13 cellular contexts compared by ENCODE assay signal in the genomic region with DNA sequence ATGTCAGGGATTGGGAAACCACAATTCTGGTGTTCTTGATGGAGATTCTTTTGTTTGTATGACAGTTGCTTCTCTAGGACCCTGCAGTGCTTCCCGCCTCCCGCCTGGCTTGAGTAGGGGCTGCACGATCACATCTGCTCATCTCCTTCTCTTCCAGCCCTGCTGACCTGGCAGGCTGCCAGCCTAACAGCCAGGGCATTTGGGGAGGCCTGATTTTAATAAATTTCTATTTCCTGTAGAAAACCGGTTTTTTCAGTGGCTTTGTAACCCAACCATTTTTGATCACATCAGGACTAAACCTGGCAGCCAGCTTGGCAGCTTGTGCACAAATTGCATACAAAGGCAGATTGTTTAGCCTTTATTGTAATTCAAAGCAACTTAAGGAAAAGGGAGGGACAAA.
DNase-seq lines count a peak whose midpoint lies in the region; ATAC-seq, FAIRE-seq and TF ChIP-seq lines count a peak whose summit lies in the region.
"Had no signal": no experiment of that assay in that cellular context is flagged by ENCODE, and none has a peak within 500 bp of the region (broad histone marks: within the 10 kb centered on the region; RNA-seq: fewer than 3 reads in every experiment).

No MANE protein-coding gene starts in this region.

- H3K36me3 ChIP-seq in H7 (replicated peaks; ENCODE audit: control insufficient read depth, insufficient read depth, low read length): no peaks in the 10 kb centered on the region
- no peaks in the 10 kb centered on the region for H3K36me3 ChIP-seq in K562 (ENCODE audit: control insufficient read depth, insufficient read depth, low read length)
- no peaks in the 10 kb centered on the region for H3K36me3 ChIP-seq in pancreas
- H3K36me3 ChIP-seq: ovary, upper lobe of left lung had no signal

- TF ChIP-seq POLR2A in K562 (conservative IDR thresholded peaks at IDR 0.05): no peak

- H3K79me2 ChIP-seq in K562 (ENCODE audit: control insufficient read depth, insufficient read depth, low read length): no peaks in the 10 kb centered on the region

- no peaks in the 10 kb centered on the region for H3K9me1 ChIP-seq in K562 (ENCODE audit: control insufficient read depth, insufficient read depth, low read length)

- TF ChIP-seq EP300 in K562 (IDR thresholded peaks at IDR 0.05; ENCODE audit: low read length): no peak

- no peaks in the 10 kb centered on the region for H4K20me1 ChIP-seq in K562 (replicated peaks; ENCODE audit: control insufficient read depth, insufficient read depth, low read length)

- no peak overlapping the region for H3K4me2 ChIP-seq in K562 (ENCODE audit: insufficient read depth, low read length)

- no peak for TF ChIP-seq RAD21 in K562 (CRISPR knock-in tag; conservative IDR thresholded peaks at IDR 0.05 in 1 of 2, IDR thresholded peaks at IDR 0.05 in 1 of 2)

- H3K27ac ChIP-seq in K562 (ENCODE audit: extremely low read depth, low read depth, low read length) (no peak overlapping the region), pancreas (peak overlapping the region in 1 of 4 donors; percentile 12)
- H3K27ac ChIP-seq: ovary, upper lobe of left lung had no signal

- H3K36me3 Mint-ChIP-seq in osteocyte (ENCODE audit: unreplicated experiment): no peaks in the 10 kb centered on the region

- no peak overlapping the region for H3K9ac ChIP-seq in K562 (ENCODE audit: insufficient read depth in 1 of 2, low read depth in 2 of 2, low read length in 2 of 2)

- no peaks in the 10 kb centered on the region for H3K9me3 Mint-ChIP-seq in osteocyte (ENCODE audit: unreplicated experiment)

- no peak for FAIRE-seq in K562 (lab: Jason Lieb, UNC)
- no peak for FAIRE-seq in pancreas (lab: Jason Lieb, UNC)
- FAIRE-seq: endothelial cell of umbilical vein, islet of Langerhans had no signal

- H3K4me1 Mint-ChIP-seq in osteocyte (ENCODE audit: unreplicated experiment): peaks cover 3% of the 10 kb centered on the region

- H3K27me3 ChIP-seq in H7 (ENCODE audit: control insufficient read depth, insufficient read depth, low read length): no peaks in the 10 kb centered on the region
- peaks cover 0 to 4% of the 10 kb centered on the region in 2 experiments; a peak in 1 of 5 replicates for H3K27me3 ChIP-seq in K562 (ENCODE audit: control insufficient read depth in 2 of 2, insufficient read depth in 2 of 2, low read length in 2 of 2)
- no peaks in the 10 kb centered on the region for H3K27me3 ChIP-seq in pancreas
- H3K27me3 ChIP-seq: ovary, upper lobe of left lung had no signal

- in situ Hi-C loops in K562 (cut with MboI): no loop called here

- H3K4me3 Mint-ChIP-seq in osteocyte (ENCODE audit: unreplicated experiment): no peak overlapping the region

- BruUV-seq in K562 (replicated peaks; lab: Mats Ljungman, UMichigan): no TSS peak

- H3K9me3 ChIP-seq in K562 (replicated peaks; ENCODE audit: control insufficient read depth, insufficient read depth, low read depth, low read length): no peaks in the 10 kb centered on the region
- H3K9me3 ChIP-seq in pancreas: no peaks in the 10 kb centered on the region
- H3K9me3 ChIP-seq: ovary, upper lobe of left lung had no signal

- WGBS in K562 (ENCODE audit: insufficient coverage, low coverage, missing lambda C conversion rate): 0% methylated on average over 4 of the region's 4 CpGs
- 41 to 53% methylated on average over 4 of the region's 4 CpGs for WGBS in pancreas, 2 donors

- CTCF ChIA-PET in K562 (lab: Yijun Ruan, JAX; ENCODE audit: low intra/inter-chr PET ratio): no interaction called here

- intact Hi-C loops in K562 (cut with micrococcal nuclease) (no loop called here), pancreas (cut with DNase I) (no loop called here)

- TF ChIP-seq CTCF in K562 (IDR thresholded peaks at IDR 0.05 in 2 of 3, conservative IDR thresholded peaks at IDR 0.05 in 1 of 3; ENCODE audit: insufficient read depth in 2 of 3, low read depth in 1 of 3, low read length in 3 of 3): no peak
- no peak for TF ChIP-seq CTCF in pancreas (IDR thresholded peaks at IDR 0.05)
- no peak for TF ChIP-seq CTCF in osteocyte (IDR thresholded peaks at IDR 0.05)

- H3K4me1 ChIP-seq in K562 (replicated peaks in 1 of 2; ENCODE audit: control insufficient read depth in 2 of 2, insufficient read depth in 2 of 2, low read length in 2 of 2) (no peaks in the 10 kb centered on the region; a peak in 1 of 5 replicates), pancreas (no peaks in the 10 kb centered on the region)
- H3K4me1 ChIP-seq: upper lobe of left lung had no signal

- H3K27me3 Mint-ChIP-seq in osteocyte (ENCODE audit: unreplicated experiment): peaks cover 15% of the 10 kb centered on the region

- DNase-seq in H7: peak; percentile 38
- peak; percentile 86 for DNase-seq in NCI-H2171 treated with DMSO at 0.1 percent for 48 hours (lab: John Stamatoyannopoulos, UW)
- DNase-seq in K562 (ENCODE audit: extremely low read depth in 1 of 4, low spot score in 3 of 4): peak in 1 of 4 experiments; percentile 1
- DNase-seq in pancreas: peak; percentile 9 to 72 (median 48)
- no peak for DNase-seq in osteocyte (ENCODE audit: extremely low spot score, unreplicated experiment)
- DNase-seq: DND-41, upper lobe of left lung had no signal

- H3K27ac Mint-ChIP-seq in osteocyte (ENCODE audit: unreplicated experiment): no peak overlapping the region

- POLR2A ChIA-PET in K562 (lab: Yijun Ruan, JAX): no interaction called here

- H3K4me3 ChIP-seq in H7 (ENCODE audit: insufficient read depth, low read depth, low read length) (no peak overlapping the region), K562 (no peak overlapping the region), pancreas (no peak overlapping the region)
- H3K4me3 ChIP-seq: ovary, upper lobe of left lung had no signal

- no peak overlapping the region for H2AFZ ChIP-seq in K562 (ENCODE audit: low read depth, low read length)

- ATAC-seq in K562 (no peak), pancreas (peak; percentile 51 to 69 (median 57)), HG03460 (IDR thresholded peaks at IDR 0.05; ENCODE audit: unreplicated experiment) (no peak), GM21360 (IDR thresholded peaks at IDR 0.05; ENCODE audit: unreplicated experiment) (no peak), GM19452 (IDR thresholded peaks at IDR 0.05; ENCODE audit: unreplicated experiment) (no peak)

TF ChIP-seq in K562, 482 proteins besides CTCF, POLR2A, EP300 and RAD21:
- TF ChIP-seq KDM1A (IDR thresholded peaks at IDR 0.05): no peak
- TF ChIP-seq ZNF696 (CRISPR knock-in tag; conservative IDR thresholded peaks at IDR 0.05): no peak
- TF ChIP-seq NFIC (IDR thresholded peaks at IDR 0.05): peak; percentile 68
- no peak for TF ChIP-seq BCL6 (CRISPR knock-in tag; IDR thresholded peaks at IDR 0.05)
- TF ChIP-seq YBX1 (IDR thresholded peaks at IDR 0.05): no peak
- no peak for TF ChIP-seq ZNF778 (CRISPR knock-in tag; IDR thresholded peaks at IDR 0.05)
- peak; percentile 56; the same call in 1 of the 2 replicates for TF ChIP-seq NFIX (CRISPR knock-in tag; IDR thresholded peaks at IDR 0.05; ENCODE audit: low read depth)
- TF ChIP-seq ZEB2 (IDR thresholded peaks at IDR 0.05): no peak
- TF ChIP-seq SNRNP70 (optimal IDR thresholded peaks at IDR 0.05; ENCODE audit: low read depth, low read length): no peak
- TF ChIP-seq PTBP1 (IDR thresholded peaks at IDR 0.05; ENCODE audit: low read depth, low read length): no peak
- no peak for TF ChIP-seq BRCA1 (IDR thresholded peaks at IDR 0.05)
- no peak for TF ChIP-seq BRCA1 (CRISPR knock-in tag; IDR thresholded peaks at IDR 0.05)

Comparison
In these comparisons a context has a peak if more than half of its experiments do, and no peak if none do; other contexts are left out.
1. ATAC-seq: peak in pancreas (4 of 4); none in K562 (single experiment), HG03460 (single experiment), GM21360 (single experiment) and GM19452 (single experiment).